25 cellular contexts compared by ENCODE assay signal in the genomic region with DNA sequence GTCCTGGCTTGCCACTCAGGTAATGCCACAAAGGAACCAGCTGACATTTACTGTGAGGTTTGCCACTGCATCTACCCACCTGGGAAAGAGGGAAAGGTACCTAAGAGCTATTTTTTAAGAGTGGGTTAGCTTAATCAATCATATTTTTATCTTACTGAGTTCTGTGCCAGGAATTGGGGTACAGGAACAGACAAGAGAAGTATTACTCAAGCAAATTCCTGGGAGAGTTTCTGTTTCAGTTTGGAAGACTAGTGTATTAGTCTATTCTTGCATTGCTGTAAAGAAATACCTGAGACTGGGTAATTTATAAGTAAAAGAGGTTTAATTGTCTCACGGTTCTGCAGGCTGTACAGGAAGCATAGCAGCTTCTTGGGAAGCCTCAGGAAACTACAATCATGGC. TPM values are rescaled to one million over a fixed set of nuclear protein-coding genes. Genes with fewer than 3 reads are reported as not detected.
DNase-seq lines count a peak whose midpoint lies in the region; ATAC-seq, FAIRE-seq and TF ChIP-seq lines count a peak whose summit lies in the region.
"Had no signal": no experiment of that assay in that cellular context is flagged by ENCODE, and none has a peak within 500 bp of the region (broad histone marks: within the 10 kb centered on the region; RNA-seq: fewer than 3 reads in every experiment).

No MANE protein-coding gene starts in this region.

- H3K4me1 Mint-ChIP-seq in CD4-positive, CD25-positive, alpha-beta regulatory T cell = peaks cover 0 to 9% (median 3%) of the 10 kb centered on the region in 4 donors
- H3K4me1 Mint-ChIP-seq in CD8-positive, alpha-beta T cell (ENCODE audit: low read depth) = peaks cover 3% of the 10 kb centered on the region
- peaks cover 0 to 11% (median 0%) of the 10 kb centered on the region in 7 donors for H3K4me1 Mint-ChIP-seq in naive thymus-derived CD4-positive, alpha-beta T cell

- no peak overlapping the region for H3K4me3 Mint-ChIP-seq in CD4-positive, CD25-positive, alpha-beta regulatory T cell
- no peak overlapping the region for H3K4me3 Mint-ChIP-seq in CD8-positive, alpha-beta T cell
- H3K4me3 Mint-ChIP-seq in naive thymus-derived CD4-positive, alpha-beta T cell = no peak overlapping the region
- H3K4me3 Mint-ChIP-seq: IgD-negative memory B cell had no signal

- H3K27me3 Mint-ChIP-seq in CD4-positive, CD25-positive, alpha-beta regulatory T cell = no peaks in the 10 kb centered on the region
- H3K27me3 Mint-ChIP-seq in CD8-positive, alpha-beta T cell (ENCODE audit: low read depth) = no peaks in the 10 kb centered on the region
- H3K27me3 Mint-ChIP-seq in naive thymus-derived CD4-positive, alpha-beta T cell = peaks cover 0 to 7% (median 0%) of the 10 kb centered on the region in 5 donors

- no peak for ATAC-seq in CD4-positive, CD25-positive, alpha-beta regulatory T cell (ENCODE audit: low read depth in 2 of 2)
- ATAC-seq in CD8-positive, alpha-beta T cell = no peak
- no peak for ATAC-seq in naive thymus-derived CD4-positive, alpha-beta T cell

- no peaks in the 10 kb centered on the region for H3K27me3 ChIP-seq in CD4-positive, CD25-positive, alpha-beta regulatory T cell (ENCODE audit: control insufficient read depth, insufficient read depth, low read length)
- no peaks in the 10 kb centered on the region for H3K27me3 ChIP-seq in CD8-positive, alpha-beta T cell (ENCODE audit: insufficient read depth, low read length)
- H3K27me3 ChIP-seq in bronchial epithelial cell (ENCODE audit: control insufficient read depth, insufficient read depth, low read length) = no peaks in the 10 kb centered on the region
- H3K27me3 ChIP-seq in naive thymus-derived CD4-positive, alpha-beta T cell (ENCODE audit: control insufficient read depth in 2 of 2, insufficient read depth in 2 of 2, low read length in 2 of 2) = no peaks in the 10 kb centered on the region

- TF ChIP-seq CTCF in CD8-positive, alpha-beta T cell (IDR thresholded peaks at IDR 0.05) = no peak
- TF ChIP-seq CTCF in bronchial epithelial cell (IDR thresholded peaks at IDR 0.05; ENCODE audit: insufficient read depth, low read length, severe bottlenecking) = no peak

- no peaks in the 10 kb centered on the region for H3K9me3 ChIP-seq in CD4-positive, CD25-positive, alpha-beta regulatory T cell (ENCODE audit: control insufficient read depth in 2 of 2, low read length in 2 of 2)
- H3K9me3 ChIP-seq in CD8-positive, alpha-beta T cell (ENCODE audit: low read length) = no peaks in the 10 kb centered on the region
- H3K9me3 ChIP-seq in naive thymus-derived CD4-positive, alpha-beta T cell (ENCODE audit: control insufficient read depth in 2 of 3, low read length in 3 of 3) = no peaks in the 10 kb centered on the region
- H3K9me3 ChIP-seq: BLaER1 had no signal

- peaks cover 29% of the 10 kb centered on the region for H3K36me3 ChIP-seq in CD4-positive, CD25-positive, alpha-beta regulatory T cell (ENCODE audit: control insufficient read depth, insufficient read depth, low read length)
- peaks cover 4% of the 10 kb centered on the region for H3K36me3 ChIP-seq in CD8-positive, alpha-beta T cell (ENCODE audit: insufficient read depth, low read length)
- no peaks in the 10 kb centered on the region for H3K36me3 ChIP-seq in bronchial epithelial cell (ENCODE audit: control insufficient read depth, insufficient read depth, low read length)
- peaks cover 0 to 16% (median 3%) of the 10 kb centered on the region in 3 experiments for H3K36me3 ChIP-seq in naive thymus-derived CD4-positive, alpha-beta T cell (ENCODE audit: control insufficient read depth in 2 of 3, insufficient read depth in 3 of 3, low read length in 3 of 3)
- H3K36me3 ChIP-seq: BLaER1 had no signal

- H3K4me3 ChIP-seq in CD4-positive, CD25-positive, alpha-beta regulatory T cell (ENCODE audit: low read depth, low read length) = no peak overlapping the region
- H3K4me3 ChIP-seq in CD8-positive, alpha-beta T cell (ENCODE audit: low read depth, low read length) = no peak overlapping the region
- no peak overlapping the region for H3K4me3 ChIP-seq in bronchial epithelial cell (ENCODE audit: low read depth, low read length)
- no peak overlapping the region for H3K4me3 ChIP-seq in naive thymus-derived CD4-positive, alpha-beta T cell (ENCODE audit: low read length)
- H3K4me3 ChIP-seq: BLaER1, PC-9 had no signal

- intact Hi-C loops in CD8-positive, alpha-beta T cell (cut with DNase I, micrococcal nuclease) = no loop called here
- intact Hi-C loops in naive thymus-derived CD4-positive, alpha-beta T cell (cut with micrococcal nuclease) = no loop called here

- peak overlapping the region; percentile 22 to 60 (median 48) for H3K27ac Mint-ChIP-seq in CD4-positive, CD25-positive, alpha-beta regulatory T cell
- H3K27ac Mint-ChIP-seq in CD8-positive, alpha-beta T cell = peak overlapping the region; percentile 20
- peak overlapping the region in 5 of 9 donors; percentile 15 to 78 (median 69) for H3K27ac Mint-ChIP-seq in naive thymus-derived CD4-positive, alpha-beta T cell
- H3K27ac Mint-ChIP-seq: IgD-negative memory B cell had no signal

- DNase-seq in CD4-positive, CD25-positive, alpha-beta regulatory T cell = no peak
- DNase-seq in CD8-positive, alpha-beta T cell = no peak
- DNase-seq in bronchial epithelial cell (ENCODE audit: low read depth) (peak; percentile 55), GOT3 (lab: John Stamatoyannopoulos, UW) (no peak), HUDEP-2 (lab: John Stamatoyannopoulos, UW; ENCODE audit: unreplicated experiment in 76 of 76) (no peak)
- DNase-seq in naive thymus-derived CD4-positive, alpha-beta T cell = no peak
- no peak for DNase-seq in activated CD4-positive, alpha-beta T cell treated with anti-CD3 and anti-CD28 coated beads, Interleukin-2, amount 50 U/mL, for 48 hours
- DNase-seq: Calu3; DND-41; MM.1S; NCI-H1694; NCI-H2029 treated with DMSO at 0.1 percent for 48 hours; NCI-H446 treated with DMSO at 0.1 percent for 48 hours; NCI-H526; NCI-H82; NK-92 treated with Interleukin-12 subunit alpha and Interleukin-12 subunit beta, amount 100 ng/mL, for 24 hours; PC-9; SHP77 had no signal

- H3K36me3 Mint-ChIP-seq in CD4-positive, CD25-positive, alpha-beta regulatory T cell = peaks cover 4% of the 10 kb centered on the region
- peaks cover 31% of the 10 kb centered on the region for H3K36me3 Mint-ChIP-seq in CD8-positive, alpha-beta T cell
- H3K36me3 Mint-ChIP-seq in naive thymus-derived CD4-positive, alpha-beta T cell = peaks cover 0 to 8% (median 0%) of the 10 kb centered on the region in 5 donors
- H3K36me3 Mint-ChIP-seq: IgD-negative memory B cell had no signal

- H3K4me1 ChIP-seq in CD4-positive, CD25-positive, alpha-beta regulatory T cell (ENCODE audit: control insufficient read depth, insufficient read depth, low read length, poor library complexity, severe bottlenecking) = no peaks in the 10 kb centered on the region
- no peaks in the 10 kb centered on the region for H3K4me1 ChIP-seq in CD8-positive, alpha-beta T cell (ENCODE audit: insufficient read depth, low read length)
- H3K4me1 ChIP-seq in naive thymus-derived CD4-positive, alpha-beta T cell (ENCODE audit: control insufficient read depth in 2 of 2, insufficient read depth in 2 of 2, low read length in 2 of 2) = no peaks in the 10 kb centered on the region
- H3K4me1 ChIP-seq: BLaER1 had no signal

- no peaks in the 10 kb centered on the region for H3K9me3 Mint-ChIP-seq in CD4-positive, CD25-positive, alpha-beta regulatory T cell
- no peaks in the 10 kb centered on the region for H3K9me3 Mint-ChIP-seq in CD8-positive, alpha-beta T cell
- H3K9me3 Mint-ChIP-seq in naive thymus-derived CD4-positive, alpha-beta T cell = no peaks in the 10 kb centered on the region
- H3K9me3 Mint-ChIP-seq: IgD-negative memory B cell had no signal

- CTCF ChIA-PET in CD8-positive, alpha-beta T cell (lab: Charles Lee) = interaction anchor here (0.8 kb wide), 1 partner anchor 48 kb away, joined by 3 read pairs; no protein-coding TSS in a partner anchor
- CTCF ChIA-PET in naive thymus-derived CD4-positive, alpha-beta T cell (lab: Charles Lee) = interaction anchor here (3.2 kb wide), 1 partner anchor 47 kb away, joined by 11 read pairs; no protein-coding TSS in a partner anchor

- no peak overlapping the region for H3K27ac ChIP-seq in CD4-positive, CD25-positive, alpha-beta regulatory T cell (ENCODE audit: insufficient read depth, low read length, poor library complexity, severe bottlenecking)
- H3K27ac ChIP-seq in CD8-positive, alpha-beta T cell (ENCODE audit: low read depth, low read length) = no peak overlapping the region
- H3K27ac ChIP-seq in naive thymus-derived CD4-positive, alpha-beta T cell (ENCODE audit: low read depth, low read length) = no peak overlapping the region
- H3K27ac ChIP-seq: BLaER1, KMS-11, PC-9 had no signal

- POLR2A ChIA-PET in CD8-positive, alpha-beta T cell (lab: Charles Lee) = no interaction called here
- POLR2A ChIA-PET in naive thymus-derived CD4-positive, alpha-beta T cell (lab: Charles Lee) = no interaction called here

- no peak for FAIRE-seq in bronchial epithelial cell (lab: Jason Lieb, UNC)
- FAIRE-seq: A204.1, GM12892 had no signal

RNA-seq across cellular contexts. Expression of gene PSMD10, which starts 23.2 kb away (rescaled TPM):
- total RNA-seq in CD4-positive, CD25-positive, alpha-beta regulatory T cell = 19.3 TPM
- polyA plus RNA-seq in CD4-positive, CD25-positive, alpha-beta regulatory T cell = 10 to 100 TPM; 54.7 to 85.1 (median 68.3) TPM
- total RNA-seq in CD8-positive, alpha-beta T cell = 10 to 100 TPM; 22.6 to 23.5 TPM
- 91.9 and 119 TPM in 2 replicates for total RNA-seq in bronchial epithelial cell
- 10 to 100 TPM; 17.6 to 36.8 (median 22.1) TPM for total RNA-seq in naive thymus-derived CD4-positive, alpha-beta T cell
- 10 to 100 TPM; 54.8 to 65.6 TPM for polyA plus RNA-seq in naive thymus-derived CD4-positive, alpha-beta T cell

RNA-seq across cellular contexts. Expression of gene VSIG1, which starts 23.3 kb away (rescaled TPM):
- total RNA-seq in CD4-positive, CD25-positive, alpha-beta regulatory T cell = 31.8 TPM
- 10 to 100 TPM; 14.5 to 17.7 (median 17.0) TPM for polyA plus RNA-seq in CD4-positive, CD25-positive, alpha-beta regulatory T cell
- total RNA-seq in CD8-positive, alpha-beta T cell = 10 to 100 TPM; 10.5 to 11.9 TPM
- 0.26 TPM in 2 replicates for total RNA-seq in bronchial epithelial cell
- 10 to 100 TPM in 4 of 5 experiments, 1 to 10 TPM in 1; 7.8 to 50.2 (median 32.7) TPM for total RNA-seq in naive thymus-derived CD4-positive, alpha-beta T cell
- polyA plus RNA-seq in naive thymus-derived CD4-positive, alpha-beta T cell = 10 to 100 TPM; 13.0 to 18.1 TPM
- total RNA-seq: PC-9, RPMI7951, SK-MEL-5 had no signal

RNA-seq across cellular contexts. Expression of gene ATG4A, which starts 23.5 kb away (rescaled TPM):
- total RNA-seq in CD4-positive, CD25-positive, alpha-beta regulatory T cell = 10.4 TPM
- polyA plus RNA-seq in CD4-positive, CD25-positive, alpha-beta regulatory T cell = 10 to 100 TPM; 16.7 to 21.8 (median 18.6) TPM
- 1 to 10 TPM; 3.7 to 6.3 TPM for total RNA-seq in CD8-positive, alpha-beta T cell
- 12.4 and 19.5 TPM in 2 replicates for total RNA-seq in bronchial epithelial cell
- total RNA-seq in naive thymus-derived CD4-positive, alpha-beta T cell = 10 to 100 TPM in 1 of 5 experiments, 1 to 10 TPM in 4; 6.7 to 11.4 (median 7.5) TPM
- polyA plus RNA-seq in naive thymus-derived CD4-positive, alpha-beta T cell = 10 to 100 TPM; 15.2 to 16.4 TPM
